In the genomic region with DNA sequence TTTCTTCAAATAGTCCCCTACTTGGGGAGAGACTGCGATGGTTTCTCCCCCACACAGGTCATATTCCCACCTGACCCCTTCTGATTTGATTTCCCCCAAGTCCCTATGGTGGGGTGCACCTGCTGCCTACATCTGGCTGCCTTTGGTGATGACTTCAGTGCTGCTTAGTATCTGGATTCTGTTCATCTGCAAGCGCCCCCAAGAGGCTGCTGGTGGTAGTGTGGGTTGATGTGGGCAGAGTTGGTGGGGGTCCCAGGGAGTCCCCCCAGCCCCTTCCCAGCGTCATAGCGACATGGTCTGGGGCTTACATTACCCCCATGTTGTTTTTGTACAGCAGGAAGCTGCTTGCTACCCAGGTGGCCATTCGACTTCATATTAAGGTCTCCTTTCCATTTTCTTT, we compare ENCODE assay signal across 12 cellular contexts.
DNase-seq lines count a peak whose midpoint lies in the region; ATAC-seq and TF ChIP-seq lines count a peak whose summit lies in the region.
"Had no signal": no experiment of that assay in that cellular context is flagged by ENCODE, and none has a peak within 500 bp of the region (broad histone marks: within the 10 kb centered on the region; RNA-seq: fewer than 3 reads in every experiment).

No MANE protein-coding gene starts in this region.

- peaks cover 35% of the 10 kb centered on the region for H3K4me1 Mint-ChIP-seq in type B pancreatic cell (ENCODE audit: unreplicated experiment)
- H3K4me1 Mint-ChIP-seq: activated T-helper 17 cell treated with anti-CD3 and anti-CD28 coated beads, Interleukin-2, amount 50 U/mL, for 72 hours had no signal

- intact Hi-C loops in left ventricle myocardium inferior (cut with micrococcal nuclease) (no loop called here), Right ventricle myocardium superior (cut with DNase I) (no loop called here)

- H3K27ac ChIP-seq in left ventricle myocardium inferior (replicated peaks): no peak overlapping the region
- no peak overlapping the region for H3K27ac ChIP-seq in RWPE2 (ENCODE audit: poor library complexity, severe bottlenecking)
- no peak overlapping the region for H3K27ac ChIP-seq in coronary artery
- H3K27ac ChIP-seq: foreskin keratinocyte, suprapubic skin had no signal

- H3K4me3 Mint-ChIP-seq in type B pancreatic cell: no peak overlapping the region
- H3K4me3 Mint-ChIP-seq: activated T-helper 17 cell treated with anti-CD3 and anti-CD28 coated beads, Interleukin-2, amount 50 U/mL, for 72 hours had no signal

- H3K9me3 ChIP-seq in left ventricle myocardium inferior (replicated peaks) (peaks cover 7% of the 10 kb centered on the region), RWPE2 (ENCODE audit: severe bottlenecking) (no peaks in the 10 kb centered on the region)
- H3K9me3 ChIP-seq: suprapubic skin had no signal

- no peaks in the 10 kb centered on the region for H3K27me3 ChIP-seq in left ventricle myocardium inferior (ENCODE audit: low read depth)
- H3K27me3 ChIP-seq in RWPE2 (ENCODE audit: insufficient read depth, poor library complexity, severe bottlenecking): no peaks in the 10 kb centered on the region

- TF ChIP-seq CTCF in left ventricle myocardium inferior (IDR thresholded peaks at IDR 0.05; ENCODE audit: borderline replicate concordance): peak; percentile 30
- TF ChIP-seq CTCF in RWPE2 (IDR thresholded peaks at IDR 0.05; ENCODE audit: poor library complexity, severe bottlenecking): peak; percentile 7
- peak; percentile 16 for TF ChIP-seq CTCF in fibroblast of villous mesenchyme (IDR thresholded peaks at IDR 0.05; ENCODE audit: insufficient read depth, low read depth, low read length)
- peak; percentile 64 for TF ChIP-seq CTCF in type B pancreatic cell (conservative IDR thresholded peaks at IDR 0.05)
- no peak for TF ChIP-seq CTCF in coronary artery (IDR thresholded peaks at IDR 0.05)

- no peaks in the 10 kb centered on the region for H3K9me3 Mint-ChIP-seq in type B pancreatic cell

- peaks cover 22% of the 10 kb centered on the region for H3K27me3 Mint-ChIP-seq in type B pancreatic cell

- ATAC-seq in Right ventricle myocardium superior (ENCODE audit: poor library complexity) (no peak), RWPE2 (ENCODE audit: low read depth) (no peak), HG03520 (IDR thresholded peaks at IDR 0.05; ENCODE audit: unreplicated experiment) (no peak)
- ATAC-seq: activated T-helper 17 cell treated with anti-CD3 and anti-CD28 coated beads, Interleukin-2, amount 50 U/mL, for 72 hours; foreskin keratinocyte had no signal

- peaks cover 6% of the 10 kb centered on the region for H3K4me1 ChIP-seq in left ventricle myocardium inferior
- no peaks in the 10 kb centered on the region for H3K4me1 ChIP-seq in RWPE2 (ENCODE audit: insufficient read depth, poor library complexity, severe bottlenecking)
- H3K4me1 ChIP-seq: foreskin keratinocyte had no signal

- no peaks in the 10 kb centered on the region for H3K36me3 Mint-ChIP-seq in type B pancreatic cell

- H3K27ac Mint-ChIP-seq in type B pancreatic cell: no peak overlapping the region
- H3K27ac Mint-ChIP-seq: activated T-helper 17 cell treated with anti-CD3 and anti-CD28 coated beads, Interleukin-2, amount 50 U/mL, for 72 hours had no signal

- H3K4me3 ChIP-seq in left ventricle myocardium inferior (no peak overlapping the region), RWPE2 (ENCODE audit: severe bottlenecking) (no peak overlapping the region), fibroblast of villous mesenchyme (ENCODE audit: low read depth, low read length) (no peak overlapping the region), coronary artery (no peak overlapping the region)
- H3K4me3 ChIP-seq: suprapubic skin had no signal

- no peak for DNase-seq in left ventricle myocardium inferior
- no peak for DNase-seq in Right ventricle myocardium superior
- no peak for DNase-seq in RWPE2 (ENCODE audit: low spot score)
- DNase-seq in fibroblast of villous mesenchyme (ENCODE audit: low read depth): no peak
- DNase-seq in type B pancreatic cell (ENCODE audit: extremely low spot score, unreplicated experiment): no peak
- DNase-seq in T-helper 2 cell: no peak
- no peak for DNase-seq in coronary artery (ENCODE audit: low spot score)
- DNase-seq: C1 segment of cervical spinal cord, foreskin keratinocyte had no signal

- no peaks in the 10 kb centered on the region for H3K36me3 ChIP-seq in left ventricle myocardium inferior
- no peaks in the 10 kb centered on the region for H3K36me3 ChIP-seq in RWPE2 (ENCODE audit: low read depth)
- H3K36me3 ChIP-seq: suprapubic skin had no signal
